In genomic region chr3:149388001-149388435, GRCh38 we compare ENCODE assay signal across 14 cellular contexts. TPM values are rescaled to one million over a fixed set of nuclear protein-coding genes. Genes with fewer than 3 reads are reported as not detected.
DNase-seq lines count a peak whose midpoint lies in the region; ATAC-seq and TF ChIP-seq lines count a peak whose summit lies in the region.
"Had no signal": no experiment of that assay in that cellular context is flagged by ENCODE, and none has a peak within 500 bp of the region (broad histone marks: within the 10 kb centered on the region; RNA-seq: fewer than 3 reads in every experiment).

No MANE protein-coding gene starts in this region.

- TF ChIP-seq CTCF in adrenal gland (IDR thresholded peaks at IDR 0.05) = no peak

- ATAC-seq in HG02885 (IDR thresholded peaks at IDR 0.05; ENCODE audit: poor library complexity, unreplicated experiment) = no peak
- no peak for ATAC-seq in HG02763 (IDR thresholded peaks at IDR 0.05; ENCODE audit: unreplicated experiment)

- intact Hi-C loops in adrenal gland (cut with DNase I) = no loop called here

- no peak for TF ChIP-seq POLR2A in adrenal gland (IDR thresholded peaks at IDR 0.05)

- H3K27ac ChIP-seq in epithelial cell of prostate = peak overlapping the region; percentile 96
- H3K27ac ChIP-seq in muscle layer of duodenum (ENCODE audit: low read length) = peak overlapping the region; percentile 67
- no peak overlapping the region for H3K27ac ChIP-seq in adrenal gland
- H3K27ac ChIP-seq: BLaER1 treated with 17β-estradiol and CSF1 and Interleukin-3, amounts not matched to agents 10 nM and 100 nM had no signal

- 76 to 89% (median 79%) methylated on average over 8 of the region's 8 CpGs for WGBS in adrenal gland, 4 donors

- peaks cover 0 to 4% of the 10 kb centered on the region in 2 donors for H3K36me3 ChIP-seq in muscle layer of duodenum (ENCODE audit: control insufficient read depth in 1 of 2, insufficient read depth in 2 of 2, low read length in 2 of 2)
- H3K36me3 ChIP-seq in adrenal gland (replicated peaks in 1 of 2) = no peaks in the 10 kb centered on the region
- no peaks in the 10 kb centered on the region; the same call in 1 of the 2 replicates for H3K36me3 ChIP-seq in HAP-1 (replicated peaks)
- H3K36me3 ChIP-seq: BLaER1 treated with 17β-estradiol and CSF1 and Interleukin-3, amounts not matched to agents 10 nM and 100 nM; thoracic aorta had no signal

- H3K27me3 ChIP-seq in muscle layer of duodenum (ENCODE audit: low read depth, low read length) = no peaks in the 10 kb centered on the region
- H3K27me3 ChIP-seq in adrenal gland = no peaks in the 10 kb centered on the region
- H3K27me3 ChIP-seq in HAP-1 (ENCODE audit: low read depth) = no peaks in the 10 kb centered on the region
- H3K27me3 ChIP-seq: BLaER1 treated with 17β-estradiol and CSF1 and Interleukin-3, amounts not matched to agents 10 nM and 100 nM had no signal

- DNase-seq in ACHN = peak; percentile 43
- peak; percentile 30 for DNase-seq in LoVo (ENCODE audit: low spot score)
- no peak for DNase-seq in epithelial cell of prostate (ENCODE audit: low read depth, low spot score)
- DNase-seq in adrenal gland = no peak
- no peak for DNase-seq in HAP-1 (ENCODE audit: low spot score in 2 of 2)
- DNase-seq: activated T-cell treated with anti-CD3 and anti-CD28 coated beads for 4 hours, cerebellar nuclear complex, NCI-H146 had no signal

- H3K9me3 ChIP-seq in muscle layer of duodenum (ENCODE audit: control insufficient read depth in 1 of 2, low read length in 2 of 2) (no peaks in the 10 kb centered on the region), adrenal gland (replicated peaks in 1 of 3) (no peaks in the 10 kb centered on the region), HAP-1 (no peaks in the 10 kb centered on the region)
- H3K9me3 ChIP-seq: thoracic aorta had no signal

- H3K4me3 ChIP-seq in muscle layer of duodenum (ENCODE audit: low read depth in 1 of 2, low read length in 2 of 2) (no peak overlapping the region), adrenal gland (no peak overlapping the region), HAP-1 (no peak overlapping the region)
- H3K4me3 ChIP-seq: BLaER1 treated with 17β-estradiol and CSF1 and Interleukin-3, amounts not matched to agents 10 nM and 100 nM; thoracic aorta had no signal

- in situ Hi-C loops in ACHN (cut with HindIII; ENCODE audit: low pct_ligation_motif_present, low pct_unique_long_range_greater_than_20kb, low sequenced_read_pairs) = no loop called here
- in situ Hi-C loops in HAP-1 (cut with MboI; ENCODE audit: low sequenced_read_pairs) = no loop called here

- H3K4me1 ChIP-seq in muscle layer of duodenum (ENCODE audit: control insufficient read depth in 1 of 2, insufficient read depth in 2 of 2, low read length in 2 of 2) (peaks cover 3 to 15% of the 10 kb centered on the region in 2 donors), adrenal gland (replicated peaks in 1 of 2) (no peaks in the 10 kb centered on the region), HAP-1 (peaks cover 11% of the 10 kb centered on the region)
- H3K4me1 ChIP-seq: BLaER1 treated with 17β-estradiol and CSF1 and Interleukin-3, amounts not matched to agents 10 nM and 100 nM had no signal

RNA-seq across cellular contexts. Expression of gene TM4SF1, which starts 10.6 kb away (rescaled TPM):
- 100 to 1,000 TPM in 1 of 8 donors, 10 to 100 TPM in 7; 49.6 to 164 (median 63.2) TPM for total RNA-seq in adrenal gland
- 10 to 100 TPM; 31.5 to 87.5 (median 83.5) TPM for polyA plus RNA-seq in adrenal gland

RNA-seq across cellular contexts. Expression of gene TM4SF18, which starts 54.6 kb away (rescaled TPM):
- 10 to 100 TPM in 7 of 8 donors, 1 to 10 TPM in 1; 8.3 to 24.9 (median 13.7) TPM for total RNA-seq in adrenal gland
- polyA plus RNA-seq in adrenal gland = 10 to 100 TPM in 1 of 3 donors, 1 to 10 TPM in 2; 2.4 to 14.7 (median 4.3) TPM
- polyA plus RNA-seq: neural cell had no signal

Comparison
In these comparisons a context has a peak if more than half of its experiments do, and no peak if none do; other contexts are left out.
1. DNase-seq: peak in ACHN (single experiment) and LoVo (single experiment); none in epithelial cell of prostate (single experiment), adrenal gland (0 of 7) and HAP-1 (0 of 2).
2. H3K27ac ChIP-seq: peak in epithelial cell of prostate (single experiment) and muscle layer of duodenum (single experiment); none in adrenal gland (0 of 5).